Comparison of ENCODE assay signal across 1 cellular context in genomic region chr9:137247135-137247915, GRCh38.
A peak's percentile ranks its signal among the peaks of the same experiment; 100 is the strongest.
TF ChIP-seq lines count a peak whose summit lies in the region.

No MANE protein-coding gene starts in this region.

TF ChIP-seq in K562, 482 proteins besides CTCF, POLR2A, EP300 and RAD21:
- TF ChIP-seq, protein P1, sequence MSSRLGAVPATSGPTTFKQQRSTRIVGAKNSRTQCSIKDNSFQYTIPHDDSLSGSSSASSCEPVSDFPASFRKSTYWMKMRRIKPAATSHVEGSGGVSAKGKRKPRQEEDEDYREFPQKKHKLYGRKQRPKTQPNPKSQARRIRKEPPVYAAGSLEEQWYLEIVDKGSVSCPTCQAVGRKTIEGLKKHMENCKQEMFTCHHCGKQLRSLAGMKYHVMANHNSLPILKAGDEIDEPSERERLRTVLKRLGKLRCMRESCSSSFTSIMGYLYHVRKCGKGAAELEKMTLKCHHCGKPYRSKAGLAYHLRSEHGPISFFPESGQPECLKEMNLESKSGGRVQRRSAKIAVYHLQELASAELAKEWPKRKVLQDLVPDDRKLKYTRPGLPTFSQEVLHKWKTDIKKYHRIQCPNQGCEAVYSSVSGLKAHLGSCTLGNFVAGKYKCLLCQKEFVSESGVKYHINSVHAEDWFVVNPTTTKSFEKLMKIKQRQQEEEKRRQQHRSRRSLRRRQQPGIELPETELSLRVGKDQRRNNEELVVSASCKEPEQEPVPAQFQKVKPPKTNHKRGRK (tag; IDR thresholded peaks at IDR 0.05): no peak
- peak; percentile 53 for TF ChIP-seq POLR2G (IDR thresholded peaks at IDR 0.05; ENCODE audit: low read depth, low read length)
